Comparison of ENCODE assay signal across 18 cellular contexts in the genomic region with DNA sequence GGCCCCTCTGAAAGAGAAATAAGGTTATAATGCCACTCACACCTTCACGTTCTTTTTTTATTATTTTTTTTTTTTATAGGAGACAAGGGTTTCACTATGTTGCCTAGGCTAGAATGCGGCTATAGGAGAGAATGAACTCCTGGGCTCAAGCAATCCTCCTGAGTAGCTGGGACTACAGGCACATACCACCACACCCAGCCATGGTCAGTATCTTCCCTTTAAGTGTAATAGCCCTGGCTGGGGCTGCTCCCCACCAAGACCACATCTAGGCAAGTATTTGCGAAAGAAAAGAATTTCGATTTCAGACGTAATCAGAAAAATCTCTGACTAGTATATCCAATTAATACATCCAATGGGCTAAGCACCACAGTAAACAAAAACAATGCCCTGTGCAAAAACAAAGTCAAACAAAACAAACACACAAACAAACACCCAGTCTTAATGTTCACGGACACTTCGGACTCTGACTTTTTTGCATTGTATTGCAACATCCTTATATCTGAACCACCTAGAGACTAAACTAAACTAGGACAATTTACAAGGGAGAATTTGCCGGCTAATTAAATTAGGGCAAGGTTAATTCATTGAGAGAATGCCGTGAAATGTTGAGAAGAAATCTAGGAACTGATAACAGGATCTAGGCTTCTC. TPM values are rescaled to one million over a fixed set of nuclear protein-coding genes. Genes with fewer than 3 reads are reported as not detected.
DNase-seq lines count a peak whose midpoint lies in the region; ATAC-seq and TF ChIP-seq lines count a peak whose summit lies in the region.
"Had no signal": no experiment of that assay in that cellular context is flagged by ENCODE, and none has a peak within 500 bp of the region (broad histone marks: within the 10 kb centered on the region; RNA-seq: fewer than 3 reads in every experiment).

No MANE protein-coding gene starts in this region.

- H3K36me3 Mint-ChIP-seq in T-helper 1 cell treated with Interleukin-12 subunit alpha and Interleukin-12 subunit beta and Interleukin-4 antibody, amounts not matched to agents 30 μg/mL and 1 μg/mL, for 36 hours (ENCODE audit: low read depth), result peaks cover 2% of the 10 kb centered on the region
- H3K36me3 Mint-ChIP-seq in activated CD4-positive, alpha-beta memory T cell treated with anti-CD3 and anti-CD28 coated beads, Interleukin-2, amount 10 ng/mL, durations not matched to agents 7 days and 5 days (ENCODE audit: low read depth), result no peaks in the 10 kb centered on the region
- H3K36me3 Mint-ChIP-seq in memory B cell, result peaks cover 7% of the 10 kb centered on the region
- H3K36me3 Mint-ChIP-seq: CD14-positive monocyte, immature natural killer cell had no signal

- H3K27me3 Mint-ChIP-seq in T-helper 1 cell treated with Interleukin-12 subunit alpha and Interleukin-12 subunit beta and Interleukin-4 antibody, amounts not matched to agents 30 μg/mL and 1 μg/mL, for 36 hours (ENCODE audit: low read depth), result peaks cover 6% of the 10 kb centered on the region
- peaks cover 1% of the 10 kb centered on the region for H3K27me3 Mint-ChIP-seq in activated CD4-positive, alpha-beta memory T cell treated with anti-CD3 and anti-CD28 coated beads, Interleukin-2, amount 10 ng/mL, durations not matched to agents 7 days and 5 days
- no peaks in the 10 kb centered on the region for H3K27me3 Mint-ChIP-seq in memory B cell

- no peaks in the 10 kb centered on the region for H3K9me3 Mint-ChIP-seq in T-helper 1 cell treated with Interleukin-12 subunit alpha and Interleukin-12 subunit beta and Interleukin-4 antibody, amounts not matched to agents 30 μg/mL and 1 μg/mL, for 36 hours
- H3K9me3 Mint-ChIP-seq in activated CD4-positive, alpha-beta memory T cell treated with anti-CD3 and anti-CD28 coated beads, Interleukin-2, amount 10 ng/mL, durations not matched to agents 7 days and 5 days, result no peaks in the 10 kb centered on the region
- peaks cover 2% of the 10 kb centered on the region for H3K9me3 Mint-ChIP-seq in memory B cell
- H3K9me3 Mint-ChIP-seq: immature natural killer cell had no signal

- TF ChIP-seq POLR2A in Peyer's patch (IDR thresholded peaks at IDR 0.05), result no peak

- H3K4me3 ChIP-seq in Peyer's patch, result no peak overlapping the region
- H3K4me3 ChIP-seq: HAP-1 had no signal

- POLR2A ChIA-PET in activated CD4-positive, alpha-beta memory T cell treated with anti-CD3 and anti-CD28 coated beads, Interleukin-2, amount 10 ng/mL, durations not matched to agents 7 days and 5 days (lab: Charles Lee), result interaction anchor here (1.1 kb wide), 1 partner anchor 37 kb away, joined by 4 read pairs; no protein-coding TSS in a partner anchor

- ATAC-seq in HG02759 (IDR thresholded peaks at IDR 0.05; ENCODE audit: unreplicated experiment) (peak; percentile 11), memory B cell (ENCODE audit: low read depth) (no peak)
- ATAC-seq: esophagus mucosa, right cardiac atrium had no signal

- no peaks in the 10 kb centered on the region for H3K9me3 ChIP-seq in Peyer's patch
- H3K9me3 ChIP-seq: HAP-1 had no signal

- no peaks in the 10 kb centered on the region for H3K27me3 ChIP-seq in Peyer's patch

- peak overlapping the region; percentile 54 for H3K4me3 Mint-ChIP-seq in T-helper 1 cell treated with Interleukin-12 subunit alpha and Interleukin-12 subunit beta and Interleukin-4 antibody, amounts not matched to agents 30 μg/mL and 1 μg/mL, for 36 hours
- H3K4me3 Mint-ChIP-seq in activated CD4-positive, alpha-beta memory T cell treated with anti-CD3 and anti-CD28 coated beads, Interleukin-2, amount 10 ng/mL, durations not matched to agents 7 days and 5 days, result no peak overlapping the region
- H3K4me3 Mint-ChIP-seq in memory B cell, result peak overlapping the region; percentile 62
- H3K4me3 Mint-ChIP-seq: CD14-positive monocyte had no signal

- H3K36me3 ChIP-seq in Peyer's patch, result no peaks in the 10 kb centered on the region
- H3K36me3 ChIP-seq: HAP-1 had no signal

- TF ChIP-seq CTCF in Peyer's patch (IDR thresholded peaks at IDR 0.05), result no peak

- peak overlapping the region in 1 of 4 donors; percentile 35 for H3K27ac ChIP-seq in Peyer's patch
- H3K27ac ChIP-seq: 22Rv1 had no signal

- no peaks in the 10 kb centered on the region for H3K4me1 ChIP-seq in Peyer's patch
- H3K4me1 ChIP-seq: HAP-1 had no signal

- peak overlapping the region; percentile 82 for H3K27ac Mint-ChIP-seq in T-helper 1 cell treated with Interleukin-12 subunit alpha and Interleukin-12 subunit beta and Interleukin-4 antibody, amounts not matched to agents 30 μg/mL and 1 μg/mL, for 36 hours
- peak overlapping the region; percentile 79 for H3K27ac Mint-ChIP-seq in activated CD4-positive, alpha-beta memory T cell treated with anti-CD3 and anti-CD28 coated beads, Interleukin-2, amount 10 ng/mL, durations not matched to agents 7 days and 5 days
- H3K27ac Mint-ChIP-seq in memory B cell, result peak overlapping the region; percentile 80
- H3K27ac Mint-ChIP-seq: CD14-positive monocyte had no signal

- peaks cover 17% of the 10 kb centered on the region for H3K4me1 Mint-ChIP-seq in T-helper 1 cell treated with Interleukin-12 subunit alpha and Interleukin-12 subunit beta and Interleukin-4 antibody, amounts not matched to agents 30 μg/mL and 1 μg/mL, for 36 hours (ENCODE audit: low read depth)
- H3K4me1 Mint-ChIP-seq in activated CD4-positive, alpha-beta memory T cell treated with anti-CD3 and anti-CD28 coated beads, Interleukin-2, amount 10 ng/mL, durations not matched to agents 7 days and 5 days, result peaks cover 28% of the 10 kb centered on the region
- H3K4me1 Mint-ChIP-seq in memory B cell, result peaks cover 15% of the 10 kb centered on the region

- CTCF ChIA-PET in activated CD4-positive, alpha-beta memory T cell treated with anti-CD3 and anti-CD28 coated beads, Interleukin-2, amount 10 ng/mL, durations not matched to agents 7 days and 5 days (lab: Charles Lee), result interaction anchor here (0.6 to 1.4 kb wide), 2 partner anchors 48 to 233 kb away, joined by 4 to 5 read pairs; no protein-coding TSS in a partner anchor

- DNase-seq in T-helper 1 cell (no peak), memory B cell (ENCODE audit: low spot score in 2 of 2) (no peak), epidermal melanocyte (ENCODE audit: insufficient read length, low spot score) (no peak), Peyer's patch (no peak), NCI-H226 (no peak)
- no peak for DNase-seq in activated CD4-positive, alpha-beta memory T cell treated with anti-CD3 and anti-CD28 coated beads, Interleukin-2, amount 10 ng/mL, durations not matched to agents 7 days and 5 days
- DNase-seq: activated CD4-positive, alpha-beta T cell treated with anti-CD3 and anti-CD28 coated beads for 1 hour; NCI-H2107; NCI-H774; right cardiac atrium; SW 1271 had no signal

RNA-seq across cellular contexts. Expression of a gene that starts 49.6 kb away (rescaled TPM):
- total RNA-seq in activated CD4-positive, alpha-beta memory T cell treated with anti-CD3 and anti-CD28 coated beads, Interleukin-2, amount 10 ng/mL, durations not matched to agents 7 days and 5 days, result 10 to 100 TPM; 74.9 to 79.5 TPM
- total RNA-seq in Peyer's patch, result 10 to 100 TPM; 26.4 to 99.0 (median 45.0) TPM
